Comparison of ENCODE assay signal across 16 cellular contexts in genomic region chr1:4468386-4468785, GRCh38.
DNase-seq lines count a peak whose midpoint lies in the region; ATAC-seq and TF ChIP-seq lines count a peak whose summit lies in the region.
"Had no signal": no experiment of that assay in that cellular context is flagged by ENCODE, and none has a peak within 500 bp of the region (broad histone marks: within the 10 kb centered on the region; RNA-seq: fewer than 3 reads in every experiment).

No MANE protein-coding gene starts in this region.

- POLR2A ChIA-PET in PC-9 (lab: Charles Lee; ENCODE audit: unreplicated experiment): no interaction called here

- H3K36me3 ChIP-seq in right atrium auricular region (no peaks in the 10 kb centered on the region), PC-9 (ENCODE audit: low read depth) (no peaks in the 10 kb centered on the region)

- no peak overlapping the region for H2AFZ ChIP-seq in PC-9
- H2AFZ ChIP-seq: GM23248 had no signal

- no peaks in the 10 kb centered on the region for H3K36me3 Mint-ChIP-seq in natural killer cell treated with Interleukin-12 subunit alpha and Interleukin-12 subunit beta and Interleukin-15 and Interleukin-18, amount 100 ng/mL, for 72 hours
- H3K36me3 Mint-ChIP-seq: CD4-positive, CD25-positive, alpha-beta regulatory T cell; CD8-positive, alpha-beta T cell had no signal

- no peak overlapping the region for H3K27ac Mint-ChIP-seq in natural killer cell treated with Interleukin-12 subunit alpha and Interleukin-12 subunit beta and Interleukin-15 and Interleukin-18, amount 100 ng/mL, for 72 hours
- H3K27ac Mint-ChIP-seq: CD4-positive, CD25-positive, alpha-beta regulatory T cell; CD8-positive, alpha-beta T cell had no signal

- H3K79me2 ChIP-seq in PC-9 (ENCODE audit: low read depth): no peaks in the 10 kb centered on the region

- DNase-seq in cardiac septum (ENCODE audit: low spot score): peak; percentile 56
- DNase-seq in right atrium auricular region (ENCODE audit: low spot score): no peak
- DNase-seq in mesenteric fat pad (ENCODE audit: low spot score): peak; percentile 80
- DNase-seq in posterior vena cava (ENCODE audit: low spot score): peak; percentile 50
- DNase-seq in natural killer cell treated with Interleukin-12 subunit alpha and Interleukin-12 subunit beta and Interleukin-15 and Interleukin-18, amount 100 ng/mL, for 72 hours (ENCODE audit: low spot score): no peak
- DNase-seq in PC-9: no peak
- DNase-seq: C1 segment of cervical spinal cord; Caco-2; CD4-positive, CD25-positive, alpha-beta regulatory T cell; CD8-positive, alpha-beta T cell; DMS153; DND-41; GM23248; H7; HCEC 1CT had no signal

- no peaks in the 10 kb centered on the region for H3K4me1 Mint-ChIP-seq in natural killer cell treated with Interleukin-12 subunit alpha and Interleukin-12 subunit beta and Interleukin-15 and Interleukin-18, amount 100 ng/mL, for 72 hours (ENCODE audit: low read depth in 2 of 2)
- H3K4me1 Mint-ChIP-seq: CD4-positive, CD25-positive, alpha-beta regulatory T cell had no signal

- H3K9me3 ChIP-seq in right atrium auricular region: no peaks in the 10 kb centered on the region
- H3K9me3 ChIP-seq in PC-9 (ENCODE audit: insufficient read depth, low read depth): no peaks in the 10 kb centered on the region
- H3K9me3 ChIP-seq: Caco-2 had no signal

- TF ChIP-seq CTCF in right atrium auricular region (IDR thresholded peaks at IDR 0.05) (no peak), PC-9 (conservative IDR thresholded peaks at IDR 0.05) (no peak)

- H3K27me3 ChIP-seq in right atrium auricular region: no peaks in the 10 kb centered on the region
- peaks cover 17% of the 10 kb centered on the region for H3K27me3 ChIP-seq in PC-9 (ENCODE audit: insufficient read depth, low read depth)

- intact Hi-C loops in cardiac septum (cut with DNase I) (no loop called here), posterior vena cava (cut with DNase I) (no loop called here), PC-9 (cut with micrococcal nuclease; ENCODE audit: unreplicated experiment) (no loop called here)

- no peak for ATAC-seq in natural killer cell treated with Interleukin-12 subunit alpha and Interleukin-12 subunit beta and Interleukin-15 and Interleukin-18, amount 100 ng/mL, for 72 hours
- ATAC-seq: CD8-positive, alpha-beta T cell; GM12878 had no signal

- H3K4me1 ChIP-seq in right atrium auricular region (peaks cover 0 to 2% of the 10 kb centered on the region in 2 donors), PC-9 (replicated peaks; ENCODE audit: insufficient read depth) (no peaks in the 10 kb centered on the region)
- H3K4me1 ChIP-seq: Caco-2 had no signal

- peaks cover 0 to 2% of the 10 kb centered on the region in 2 donors for H3K27me3 Mint-ChIP-seq in natural killer cell treated with Interleukin-12 subunit alpha and Interleukin-12 subunit beta and Interleukin-15 and Interleukin-18, amount 100 ng/mL, for 72 hours
- H3K27me3 Mint-ChIP-seq: CD4-positive, CD25-positive, alpha-beta regulatory T cell had no signal

- no TSS peak for BruUV-seq in PC-9 (replicated peaks; lab: Mats Ljungman, UMichigan)

- H3K9me3 Mint-ChIP-seq in natural killer cell treated with Interleukin-12 subunit alpha and Interleukin-12 subunit beta and Interleukin-15 and Interleukin-18, amount 100 ng/mL, for 72 hours: no peaks in the 10 kb centered on the region
- H3K9me3 Mint-ChIP-seq: CD4-positive, CD25-positive, alpha-beta regulatory T cell; CD8-positive, alpha-beta T cell had no signal

- no peak overlapping the region for H3K4me3 Mint-ChIP-seq in natural killer cell treated with Interleukin-12 subunit alpha and Interleukin-12 subunit beta and Interleukin-15 and Interleukin-18, amount 100 ng/mL, for 72 hours
- H3K4me3 Mint-ChIP-seq: CD4-positive, CD25-positive, alpha-beta regulatory T cell; CD8-positive, alpha-beta T cell had no signal

- no peak overlapping the region for H3K4me2 ChIP-seq in PC-9

- no peaks in the 10 kb centered on the region for H4K20me1 ChIP-seq in PC-9 (ENCODE audit: insufficient read depth)

- no peak overlapping the region for H3K27ac ChIP-seq in right atrium auricular region
- H3K27ac ChIP-seq in PC-9: no peak overlapping the region
- H3K27ac ChIP-seq: GM23248 had no signal

- H3F3A ChIP-seq in PC-9 (ENCODE audit: insufficient read depth, low read depth): no peaks in the 10 kb centered on the region

- H3K9me2 ChIP-seq in PC-9 (ENCODE audit: insufficient read depth): no peaks in the 10 kb centered on the region

- H3K4me3 ChIP-seq in right atrium auricular region: no peak overlapping the region
- H3K4me3 ChIP-seq in PC-9: no peak overlapping the region
- H3K4me3 ChIP-seq: GM12878, GM23248 had no signal

- CTCF ChIA-PET in PC-9 (lab: Charles Lee): no interaction called here

Comparison
In these comparisons a context has a peak if more than half of its experiments do, and no peak if none do; other contexts are left out.
1. DNase-seq: peak in cardiac septum (single experiment), mesenteric fat pad (single experiment) and posterior vena cava (single experiment); none in right atrium auricular region (single experiment), natural killer cell treated with Interleukin-12 subunit alpha and Interleukin-12 subunit beta and Interleukin-15 and Interleukin-18, amount 100 ng/mL, for 72 hours (single experiment) and PC-9 (0 of 2).